Comparison of ENCODE assay signal across 8 cellular contexts in the genomic region with DNA sequence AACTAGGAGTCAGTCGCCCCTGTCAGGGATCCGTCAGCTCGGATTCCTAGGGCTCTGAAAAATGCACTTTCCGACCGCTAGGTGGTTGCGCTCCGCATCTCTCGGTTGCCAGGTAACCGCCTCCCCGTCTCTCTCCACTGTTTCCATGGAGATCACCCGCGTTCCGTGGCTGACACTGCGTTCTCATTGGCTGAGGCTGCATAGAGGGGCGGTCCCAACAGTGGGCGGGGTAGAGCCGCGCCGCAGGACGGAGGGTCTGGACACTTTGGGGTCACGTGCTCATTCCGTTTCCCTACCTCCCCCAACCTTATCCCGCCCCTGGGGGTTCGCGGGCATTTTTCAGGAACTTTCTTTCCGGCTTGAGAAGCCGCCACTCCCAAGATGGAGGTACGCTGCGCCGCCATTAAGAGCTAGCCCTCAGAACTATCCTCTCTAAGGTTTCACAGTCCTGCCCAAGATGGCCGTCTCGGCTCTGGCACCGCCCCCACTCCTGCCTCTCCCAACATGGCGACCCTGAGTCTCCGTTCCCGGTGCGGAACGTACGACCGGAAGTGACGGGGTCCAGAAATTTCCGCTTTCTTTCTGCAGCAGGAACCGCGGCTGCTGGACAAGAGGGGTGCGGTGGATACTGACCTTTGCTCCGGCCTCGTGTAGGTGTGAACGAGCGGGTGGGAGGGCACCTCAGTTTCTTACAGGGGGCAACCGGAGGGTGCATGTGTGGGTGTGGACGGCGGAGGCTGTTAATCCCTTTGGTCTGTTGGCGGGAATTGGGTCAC. TPM values are rescaled to one million over a fixed set of nuclear protein-coding genes. Genes with fewer than 3 reads are reported as not detected.
A peak's percentile ranks its signal among the peaks of the same experiment; 100 is the strongest.
DNase-seq lines count a peak whose midpoint lies in the region; ATAC-seq and TF ChIP-seq lines count a peak whose summit lies in the region.

A gene (minus strand): TSS at position 65 of the 776 bp plus-strand sequence. CDS start 105 bp downstream, outside the sequence.
A gene with protein sequence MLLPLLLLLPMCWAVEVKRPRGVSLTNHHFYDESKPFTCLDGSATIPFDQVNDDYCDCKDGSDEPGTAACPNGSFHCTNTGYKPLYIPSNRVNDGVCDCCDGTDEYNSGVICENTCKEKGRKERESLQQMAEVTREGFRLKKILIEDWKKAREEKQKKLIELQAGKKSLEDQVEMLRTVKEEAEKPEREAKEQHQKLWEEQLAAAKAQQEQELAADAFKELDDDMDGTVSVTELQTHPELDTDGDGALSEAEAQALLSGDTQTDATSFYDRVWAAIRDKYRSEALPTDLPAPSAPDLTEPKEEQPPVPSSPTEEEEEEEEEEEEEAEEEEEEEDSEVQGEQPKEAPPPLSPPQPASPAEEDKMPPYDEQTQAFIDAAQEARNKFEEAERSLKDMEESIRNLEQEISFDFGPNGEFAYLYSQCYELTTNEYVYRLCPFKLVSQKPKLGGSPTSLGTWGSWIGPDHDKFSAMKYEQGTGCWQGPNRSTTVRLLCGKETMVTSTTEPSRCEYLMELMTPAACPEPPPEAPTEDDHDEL (plus strand): TSS at position 579 of the 776 bp plus-strand sequence. CDS start 483 bp downstream, outside the sequence.

- intact Hi-C loops in Right ventricle myocardium inferior (cut with DNase I) (loop anchor here (2.0 kb wide), 2 partner anchors 60 to 70 kb away; a partner anchor contains a TSS), ovary (cut with DNase I) (no loop called here), tibial artery (cut with DNase I; ENCODE audit: low total_unique reads) (no loop called here)

- H3K27me3 Mint-ChIP-seq in activated naive CD8-positive, alpha-beta T cell treated with anti-CD3 and anti-CD28 coated beads, Interleukin-2, amount 10 ng/mL, durations not matched to agents 7 days and 5 days: peaks cover 2% of the 10 kb centered on the region

- TF ChIP-seq POLR2A in ovary (IDR thresholded peaks at IDR 0.05): no peak

- no peak for TF ChIP-seq EP300 in ovary (IDR thresholded peaks at IDR 0.05)

- peaks cover 12% of the 10 kb centered on the region for H3K4me1 Mint-ChIP-seq in activated naive CD8-positive, alpha-beta T cell treated with anti-CD3 and anti-CD28 coated beads, Interleukin-2, amount 10 ng/mL, durations not matched to agents 7 days and 5 days

- H3K4me3 Mint-ChIP-seq in activated naive CD8-positive, alpha-beta T cell treated with anti-CD3 and anti-CD28 coated beads, Interleukin-2, amount 10 ng/mL, durations not matched to agents 7 days and 5 days: peak within 1 kb of the TSS; percentile 99

- H3K9me3 ChIP-seq in ovary: no peaks in the 10 kb centered on the region
- H3K9me3 ChIP-seq in tibial artery: no peaks in the 10 kb centered on the region

- H3K4me1 ChIP-seq in ovary (ENCODE audit: insufficient read depth) (peaks cover 12% of the 10 kb centered on the region), tibial artery (peaks cover 0 to 24% (median 18%) of the 10 kb centered on the region in 4 donors)

- no peaks in the 10 kb centered on the region for H3K9me3 Mint-ChIP-seq in activated naive CD8-positive, alpha-beta T cell treated with anti-CD3 and anti-CD28 coated beads, Interleukin-2, amount 10 ng/mL, durations not matched to agents 7 days and 5 days

- no peaks in the 10 kb centered on the region for H3K36me3 ChIP-seq in ovary
- H3K36me3 ChIP-seq in tibial artery: peaks cover 23 to 34% (median 25%) of the 10 kb centered on the region in 3 donors

- peak within 1 kb of the TSS; percentile 96 for H3K27ac Mint-ChIP-seq in activated naive CD8-positive, alpha-beta T cell treated with anti-CD3 and anti-CD28 coated beads, Interleukin-2, amount 10 ng/mL, durations not matched to agents 7 days and 5 days

- H3K36me3 Mint-ChIP-seq in activated naive CD8-positive, alpha-beta T cell treated with anti-CD3 and anti-CD28 coated beads, Interleukin-2, amount 10 ng/mL, durations not matched to agents 7 days and 5 days: peaks cover 11% of the 10 kb centered on the region

- peak; percentile 83 for ATAC-seq in HG02623 (IDR thresholded peaks at IDR 0.05; ENCODE audit: unreplicated experiment)
- ATAC-seq in activated naive CD8-positive, alpha-beta T cell treated with anti-CD3 and anti-CD28 coated beads, Interleukin-2, amount 10 ng/mL, durations not matched to agents 7 days and 5 days (ENCODE audit: low read depth): peak; percentile 97
- peak; percentile 98 for ATAC-seq in Right ventricle myocardium inferior

- peak within 1 kb of the TSS; percentile 85 for H3K4me3 ChIP-seq in GM12864 (ENCODE audit: low read depth, low read length)
- peak within 1 kb of the TSS; percentile 88 for H3K4me3 ChIP-seq in ovary
- H3K4me3 ChIP-seq in tibial artery: peak within 1 kb of the TSS; percentile 64 to 88

- DNase-seq in GM12864 (ENCODE audit: low read depth) (peak; percentile 99), NCI-H1092 treated with DMSO at 0.1 percent for 48 hours (lab: John Stamatoyannopoulos, UW) (peak; percentile 99), SKM-1 (lab: John Stamatoyannopoulos, UW; ENCODE audit: unreplicated experiment) (peak; percentile 99), Right ventricle myocardium inferior (ENCODE audit: missing footprints) (peak; percentile 99), ovary (peak; percentile 99), tibial artery (peak; percentile 99 to 100)
- peak; percentile 96 for DNase-seq in activated naive CD8-positive, alpha-beta T cell treated with anti-CD3 and anti-CD28 coated beads, Interleukin-2, amount 10 ng/mL, durations not matched to agents 7 days and 5 days

- H3K27me3 ChIP-seq in ovary: no peaks in the 10 kb centered on the region
- no peaks in the 10 kb centered on the region for H3K27me3 ChIP-seq in tibial artery

- POLR2A ChIA-PET in activated naive CD8-positive, alpha-beta T cell treated with anti-CD3 and anti-CD28 coated beads, Interleukin-2, amount 10 ng/mL, durations not matched to agents 7 days and 5 days (lab: Charles Lee): interaction anchor here (0.6 to 4.1 kb wide), 8 partner anchors 9 to 340 kb away, joined by 3 to 17 read pairs (median 4); a partner anchor contains a TSS

- WGBS in ovary, 3 donors: 0% methylated on average over 42 to 53 of the region's 53 CpGs

- H3K27ac ChIP-seq in ovary (peak within 1 kb of the TSS in 1 of 2 donors; percentile 71), tibial artery (peak within 1 kb of the TSS; percentile 80 to 82)

- TF ChIP-seq CTCF in GM12864 (IDR thresholded peaks at IDR 0.05; ENCODE audit: low read depth, low read length, missing control alignments) (peak; percentile 97), ovary (IDR thresholded peaks at IDR 0.05) (peak; percentile 87 to 98 (median 97)), tibial artery (IDR thresholded peaks at IDR 0.05) (peak; percentile 87 to 98)

RNA-seq across cellular contexts. Expression of the first gene that starts in this region (rescaled TPM):
- not detected for total RNA-seq in activated naive CD8-positive, alpha-beta T cell treated with anti-CD3 and anti-CD28 coated beads, Interleukin-2, amount 10 ng/mL, durations not matched to agents 7 days and 5 days
- total RNA-seq in Right ventricle myocardium inferior (0.68 TPM), ovary (1 to 10 TPM in 2 of 7 donors, under 1 TPM in 5; 0.18 to 5.4 (median 0.56) TPM)
- 1 to 10 TPM in 1 of 2 donors, under 1 TPM in 1; 0.42 to 1.1 TPM for polyA plus RNA-seq in ovary

RNA-seq across cellular contexts. Expression of the second gene that starts in this region (rescaled TPM):
- total RNA-seq in activated naive CD8-positive, alpha-beta T cell treated with anti-CD3 and anti-CD28 coated beads, Interleukin-2, amount 10 ng/mL, durations not matched to agents 7 days and 5 days: 100 to 1,000 TPM; 297 to 310 TPM
- total RNA-seq in Right ventricle myocardium inferior: 123 TPM
- total RNA-seq in ovary: 100 to 1,000 TPM in 6 of 7 donors, 10 to 100 TPM in 1; 76.5 to 338 (median 291) TPM
- 100 to 1,000 TPM; 224 to 239 TPM for polyA plus RNA-seq in ovary
